ENCODE assay signal across 8 cellular contexts in genomic region chr14:22871962-22872832, GRCh38. TPM values are rescaled to one million over a fixed set of nuclear protein-coding genes. Genes with fewer than 3 reads are reported as not detected.
A peak's percentile ranks its signal among the peaks of the same experiment; 100 is the strongest.
DNase-seq lines count a peak whose midpoint lies in the region; ATAC-seq and TF ChIP-seq lines count a peak whose summit lies in the region.

No MANE protein-coding gene starts in this region.

- WGBS in gastroesophageal sphincter (ENCODE audit: low coverage in 1 of 2), 2 donors: 0% methylated on average over 2 to 4 of the region's 54 CpGs
- WGBS in testis, 2 donors: 0% methylated on average over 21 to 51 of the region's 54 CpGs

- in situ Hi-C loops in KBM-7 (cut with MboI; ENCODE audit: low pct_unique_long_range_greater_than_20kb, low sequenced_read_pairs): no loop called here

- H3K9me3 ChIP-seq in gastroesophageal sphincter: no peaks in the 10 kb centered on the region
- no peaks in the 10 kb centered on the region for H3K9me3 ChIP-seq in testis

- H3K27ac ChIP-seq in gastroesophageal sphincter (peak overlapping the region; percentile 94 to 100 (median 98)), testis (peak overlapping the region; percentile 95 to 99)

- H3K36me3 ChIP-seq in gastroesophageal sphincter (peaks cover 0 to 42% of the 10 kb centered on the region in 2 donors), testis (ENCODE audit: low read depth, missing control alignments) (no peaks in the 10 kb centered on the region)

- TF ChIP-seq POLR2A in gastroesophageal sphincter (IDR thresholded peaks at IDR 0.05): peak; percentile 13 to 18
- no peak for TF ChIP-seq POLR2A in testis (IDR thresholded peaks at IDR 0.05)

- H3K27me3 ChIP-seq in gastroesophageal sphincter (no peaks in the 10 kb centered on the region), testis (no peaks in the 10 kb centered on the region)

- TF ChIP-seq EP300 in gastroesophageal sphincter (IDR thresholded peaks at IDR 0.05): no peak

- TF ChIP-seq CTCF in gastroesophageal sphincter (IDR thresholded peaks at IDR 0.05) (peak in 3 of 4 experiments; percentile 93 to 96 (median 93)), testis (IDR thresholded peaks at IDR 0.05) (peak; percentile 87 to 96 (median 94))

- peak overlapping the region; percentile 71 to 98 for H3K4me3 ChIP-seq in gastroesophageal sphincter
- H3K4me3 ChIP-seq in testis: peak overlapping the region; percentile 79 to 92

- H3K4me1 ChIP-seq in gastroesophageal sphincter (peaks cover 4 to 59% (median 17%) of the 10 kb centered on the region in 3 donors), testis (peaks cover 6% of the 10 kb centered on the region)

- intact Hi-C loops in testis (cut with DNase I; ENCODE audit: low total_unique reads): no loop called here

- ATAC-seq in GM21447 (IDR thresholded peaks at IDR 0.05; ENCODE audit: unreplicated experiment) (peak; percentile 31), gastroesophageal sphincter (peak; percentile 60)

- DNase-seq in DMS153 (lab: John Stamatoyannopoulos, UW) (peak; percentile 62), KBM-7 (peak; percentile 83), RPMI8226 (peak; percentile 65), occipital lobe (lab: John Stamatoyannopoulos, UW) (peak; percentile 45), testis (peak; percentile 93)
- DNase-seq in activated naive CD4-positive, alpha-beta T cell treated with Interleukin-2 at 50 U/mL for 16 hours: peak; percentile 77

RNA-seq across cellular contexts. Expression of gene LRP10, which starts 0.7 kb away (rescaled TPM):
- total RNA-seq in gastroesophageal sphincter (100 to 1,000 TPM; 123 to 257 (median 163) TPM), occipital lobe (3.4 TPM), testis (10 to 100 TPM; 41.3 to 67.7 TPM)
- 58.2 TPM for polyA plus RNA-seq in testis (ENCODE audit: insufficient read depth, low read depth, low replicate concordance)

RNA-seq across cellular contexts. Expression of gene REM2, which starts 10.8 kb away (rescaled TPM):
- total RNA-seq in gastroesophageal sphincter: under 1 TPM; 0.20 to 0.93 (median 0.47) TPM
- 1.7 TPM for total RNA-seq in occipital lobe
- total RNA-seq in testis: 1 to 10 TPM; 2.9 to 4.8 TPM
- 2.4 TPM for polyA plus RNA-seq in testis (ENCODE audit: insufficient read depth, low read depth, low replicate concordance)

RNA-seq across cellular contexts. Expression of gene MMP14, which starts 35.8 kb away (rescaled TPM):
- total RNA-seq in gastroesophageal sphincter (100 to 1,000 TPM; 114 to 127 (median 123) TPM), occipital lobe (8.3 TPM), testis (10 to 100 TPM; 14.2 to 35.8 TPM)
- polyA plus RNA-seq in testis (ENCODE audit: insufficient read depth, low read depth, low replicate concordance): 54.6 TPM

RNA-seq across cellular contexts. Expression of gene MRPL52, which starts 42.5 kb away (rescaled TPM):
- total RNA-seq in gastroesophageal sphincter: 10 to 100 TPM; 24.4 to 65.0 (median 35.0) TPM
- total RNA-seq in occipital lobe: 16.4 TPM
- total RNA-seq in testis: 10 to 100 TPM; 31.1 to 47.0 TPM
- 77.0 TPM for polyA plus RNA-seq in testis (ENCODE audit: insufficient read depth, low read depth, low replicate concordance)

RNA-seq across cellular contexts. Expression of gene RBM23, which starts 46.8 kb away (rescaled TPM):
- total RNA-seq in gastroesophageal sphincter (100 to 1,000 TPM in 3 of 4 donors, 10 to 100 TPM in 1; 94.4 to 855 (median 368) TPM), occipital lobe (78.6 TPM), testis (100 to 1,000 TPM in 1 of 2 donors, 10 to 100 TPM in 1; 93.3 to 115 TPM)
- polyA plus RNA-seq in testis (ENCODE audit: insufficient read depth, low read depth, low replicate concordance): 73.7 TPM

Comparison
In these comparisons a context has a peak if more than half of its experiments do, and no peak if none do; other contexts are left out.
1. Peak in every context shown above with its lines: DNase-seq, ATAC-seq, H3K4me3 ChIP-seq and H3K27ac ChIP-seq.